Comparison of ENCODE assay signal across 16 cellular contexts in the genomic region with DNA sequence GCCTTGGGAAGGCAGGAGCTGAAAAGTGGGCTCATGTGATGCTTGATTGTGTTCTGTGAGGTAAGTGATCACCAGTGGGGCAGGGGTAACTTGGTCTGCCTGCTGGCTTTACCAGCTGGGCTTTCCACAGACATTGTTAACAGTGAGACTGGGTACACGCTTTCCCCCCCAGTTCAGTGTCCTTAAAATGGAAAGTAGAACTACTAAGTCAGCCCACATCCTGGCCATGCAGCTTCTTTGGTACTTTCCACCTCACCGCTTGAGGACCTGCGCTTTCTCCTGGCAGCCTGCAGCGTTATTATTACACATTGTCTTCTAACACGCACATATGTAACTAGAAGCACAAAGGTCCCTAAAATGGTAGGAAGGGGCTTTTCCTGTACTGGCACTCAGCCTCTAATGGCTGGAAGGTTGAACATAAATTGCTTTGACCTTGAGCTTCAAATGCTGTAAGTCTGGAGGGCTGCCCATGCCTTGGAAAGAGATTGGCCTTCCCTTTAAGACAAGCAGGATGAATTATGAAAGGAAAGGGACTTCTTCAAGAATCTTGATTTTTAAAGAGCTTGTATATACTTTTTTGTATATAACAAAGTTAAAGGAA.
A peak's percentile ranks its signal among the peaks of the same experiment; 100 is the strongest.
DNase-seq lines count a peak whose midpoint lies in the region; ATAC-seq and TF ChIP-seq lines count a peak whose summit lies in the region.
"Had no signal": no experiment of that assay in that cellular context is flagged by ENCODE, and none has a peak within 500 bp of the region (broad histone marks: within the 10 kb centered on the region; RNA-seq: fewer than 3 reads in every experiment).

No MANE protein-coding gene starts in this region.

- ATAC-seq in GM21529 (IDR thresholded peaks at IDR 0.05; ENCODE audit: unreplicated experiment) (peak; percentile 96), HG03066 (IDR thresholded peaks at IDR 0.05; ENCODE audit: low read depth, unreplicated experiment) (peak; percentile 86)
- no peak for ATAC-seq in stimulated activated effector memory CD8-positive, alpha-beta T cell treated with anti-CD3 and anti-CD28 coated beads, Interleukin-12 subunit alpha, Interleukin-12 subunit beta, amount 100 ng/mL, for 72 hours
- ATAC-seq: activated T-cell treated with anti-CD3 and anti-CD28 coated beads, Interleukin-2, amount 50 U/mL, for 4 hours; naive thymus-derived CD8-positive, alpha-beta T cell had no signal

- H3K27me3 Mint-ChIP-seq in nephron (ENCODE audit: low read depth): no peaks in the 10 kb centered on the region

- H3K27ac Mint-ChIP-seq in nephron: peak overlapping the region; percentile 62 to 75 (median 75)
- no peak overlapping the region for H3K27ac Mint-ChIP-seq in stimulated activated effector memory CD8-positive, alpha-beta T cell treated with anti-CD3 and anti-CD28 coated beads, Interleukin-12 subunit alpha, Interleukin-12 subunit beta, amount 100 ng/mL, for 72 hours
- H3K27ac Mint-ChIP-seq: naive thymus-derived CD8-positive, alpha-beta T cell had no signal

- peak; percentile 10 for DNase-seq in NCI-H2227 treated with DMSO at 0.1 percent for 48 hours (lab: John Stamatoyannopoulos, UW)
- no peak for DNase-seq in NCI-H2227 (lab: John Stamatoyannopoulos, UW; ENCODE audit: unreplicated experiment)
- DNase-seq in activated CD4-positive, alpha-beta T cell treated with anti-CD3 and anti-CD28 coated beads for 48 hours: no peak
- no peak for DNase-seq in stimulated activated effector memory CD8-positive, alpha-beta T cell treated with anti-CD3 and anti-CD28 coated beads, Interleukin-12 subunit alpha, Interleukin-12 subunit beta, amount 100 ng/mL, for 72 hours (ENCODE audit: low spot score in 2 of 2)
- no peak for DNase-seq in DMS153 (lab: John Stamatoyannopoulos, UW)
- DNase-seq: 8988T; activated T-cell treated with anti-CD3 and anti-CD28 coated beads, Interleukin-2, amount 50 U/mL, for 4 hours; effector memory CD4-positive, alpha-beta T cell; kidney glomerular epithelial cell; naive thymus-derived CD8-positive, alpha-beta T cell; NCI-H1092; tibial artery; WERI-Rb-1 had no signal

- TF ChIP-seq CTCF in nephron (IDR thresholded peaks at IDR 0.05; ENCODE audit: unreplicated experiment in 3 of 3): no peak

- peaks cover 51% of the 10 kb centered on the region for H3K4me1 Mint-ChIP-seq in nephron
- no peaks in the 10 kb centered on the region for H3K4me1 Mint-ChIP-seq in stimulated activated effector memory CD8-positive, alpha-beta T cell treated with anti-CD3 and anti-CD28 coated beads, Interleukin-12 subunit alpha, Interleukin-12 subunit beta, amount 100 ng/mL, for 72 hours
- H3K4me1 Mint-ChIP-seq: naive thymus-derived CD8-positive, alpha-beta T cell had no signal

- H3K4me3 Mint-ChIP-seq in nephron: no peak overlapping the region
- no peak overlapping the region for H3K4me3 Mint-ChIP-seq in stimulated activated effector memory CD8-positive, alpha-beta T cell treated with anti-CD3 and anti-CD28 coated beads, Interleukin-12 subunit alpha, Interleukin-12 subunit beta, amount 100 ng/mL, for 72 hours
- H3K4me3 Mint-ChIP-seq: activated T-cell treated with anti-CD3 and anti-CD28 coated beads, Interleukin-2, amount 50 U/mL, for 4 hours; naive thymus-derived CD8-positive, alpha-beta T cell had no signal

- H3K36me3 Mint-ChIP-seq in nephron (ENCODE audit: low read depth): no peaks in the 10 kb centered on the region
- no peaks in the 10 kb centered on the region for H3K36me3 Mint-ChIP-seq in stimulated activated effector memory CD8-positive, alpha-beta T cell treated with anti-CD3 and anti-CD28 coated beads, Interleukin-12 subunit alpha, Interleukin-12 subunit beta, amount 100 ng/mL, for 72 hours
- H3K36me3 Mint-ChIP-seq: naive thymus-derived CD8-positive, alpha-beta T cell had no signal

- H3K9me3 Mint-ChIP-seq in nephron: no peaks in the 10 kb centered on the region
- H3K9me3 Mint-ChIP-seq in stimulated activated effector memory CD8-positive, alpha-beta T cell treated with anti-CD3 and anti-CD28 coated beads, Interleukin-12 subunit alpha, Interleukin-12 subunit beta, amount 100 ng/mL, for 72 hours: no peaks in the 10 kb centered on the region
- H3K9me3 Mint-ChIP-seq: activated T-cell treated with anti-CD3 and anti-CD28 coated beads, Interleukin-2, amount 50 U/mL, for 4 hours; naive thymus-derived CD8-positive, alpha-beta T cell had no signal
